ENCODE assay signal across 9 cellular contexts in the genomic region with DNA sequence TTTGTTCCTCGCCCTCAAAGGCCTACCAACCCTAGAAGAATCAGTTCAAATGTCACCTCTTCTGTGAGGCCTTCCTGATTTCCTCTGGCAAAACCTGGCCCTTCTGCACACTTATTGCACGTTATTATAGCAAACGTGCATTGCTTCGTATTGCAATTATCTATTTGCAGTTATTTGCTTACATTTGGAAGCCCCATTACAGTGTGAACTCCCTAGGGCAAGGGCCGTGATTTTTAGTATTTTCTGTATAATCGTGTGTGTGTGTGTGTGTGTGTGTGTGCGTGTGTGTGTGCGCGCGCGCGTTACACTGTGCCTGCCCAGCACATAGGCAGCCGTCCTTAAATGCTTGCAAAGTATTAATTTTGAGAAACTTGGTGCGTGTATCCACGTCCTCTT. TPM values are rescaled to one million over a fixed set of nuclear protein-coding genes. Genes with fewer than 3 reads are reported as not detected.
DNase-seq lines count a peak whose midpoint lies in the region; ATAC-seq and TF ChIP-seq lines count a peak whose summit lies in the region.
"Had no signal": no experiment of that assay in that cellular context is flagged by ENCODE, and none has a peak within 500 bp of the region (broad histone marks: within the 10 kb centered on the region; RNA-seq: fewer than 3 reads in every experiment).

No MANE protein-coding gene starts in this region.

- H3K27ac ChIP-seq in heart left ventricle (no peak overlapping the region), skeletal muscle tissue (ENCODE audit: low read depth, low read length) (no peak overlapping the region)

- H3K4me3 ChIP-seq in heart left ventricle (peak overlapping the region; percentile 62 to 88 (median 73)), skeletal muscle tissue (ENCODE audit: low read length in 3 of 3) (peak overlapping the region; percentile 76 to 82 (median 81))

- DNase-seq in heart left ventricle (no peak), DMS114 treated with DMSO at 0.1 percent for 48 hours (lab: John Stamatoyannopoulos, UW; ENCODE audit: unreplicated experiment) (no peak), LoVo (ENCODE audit: low spot score) (no peak)
- DNase-seq in activated CD4-positive, alpha-beta T cell treated with anti-CD3 and anti-CD28 coated beads for 48 hours, result no peak

- TF ChIP-seq CTCF in heart left ventricle (IDR thresholded peaks at IDR 0.05), result no peak

- H3K27me3 ChIP-seq in heart left ventricle, result peaks cover 0 to 14% (median 4%) of the 10 kb centered on the region in 9 donors
- peaks cover 2 to 4% (median 3%) of the 10 kb centered on the region in 3 donors for H3K27me3 ChIP-seq in skeletal muscle tissue (ENCODE audit: control insufficient read depth in 3 of 3, insufficient read depth in 3 of 3, low read length in 3 of 3)

- WGBS in heart left ventricle, 4 donors, result 12 to 17% (median 14%) methylated on average over 15 of the region's 15 CpGs

- no peak for TF ChIP-seq POLR2A in heart left ventricle (IDR thresholded peaks at IDR 0.05)

- ATAC-seq in GM18519 (IDR thresholded peaks at IDR 0.05; ENCODE audit: low FRiP score, unreplicated experiment), result peak; percentile 7
- ATAC-seq in HG02610 (IDR thresholded peaks at IDR 0.05; ENCODE audit: unreplicated experiment), result peak; percentile 14
- peak; percentile 46 for ATAC-seq in SK-N-SH treated with all-trans-retinoic acid at 6 μM for 48 hours
- ATAC-seq in heart left ventricle, result peak in 3 of 4 donors; percentile 1 to 6 (median 2)

- peak overlapping the region; percentile 52 to 78 (median 67) for H3K9ac ChIP-seq in skeletal muscle tissue (ENCODE audit: low read depth in 1 of 3, low read length in 3 of 3)

- H3K36me3 ChIP-seq in heart left ventricle, result peaks cover 0 to 5% (median 0%) of the 10 kb centered on the region in 9 donors
- H3K36me3 ChIP-seq in skeletal muscle tissue (ENCODE audit: control insufficient read depth in 3 of 3, insufficient read depth in 3 of 3, low read length in 3 of 3), result peaks cover 0 to 6% (median 5%) of the 10 kb centered on the region in 3 donors

- intact Hi-C loops in heart left ventricle (cut with DNase I), result no loop called here

- H3K9me3 ChIP-seq in heart left ventricle (no peaks in the 10 kb centered on the region), skeletal muscle tissue (ENCODE audit: control insufficient read depth in 3 of 3, low read length in 3 of 3) (no peaks in the 10 kb centered on the region)

- H3K4me1 ChIP-seq in heart left ventricle (peaks cover 0 to 13% (median 7%) of the 10 kb centered on the region in 12 donors), skeletal muscle tissue (ENCODE audit: control insufficient read depth in 3 of 3, insufficient read depth in 3 of 3, low read length in 3 of 3) (peaks cover 9 to 12% (median 10%) of the 10 kb centered on the region in 3 donors)

TF ChIP-seq in SK-N-SH treated with all-trans-retinoic acid at 6 μM for 48 hours, 23 proteins besides CTCF, POLR2A, EP300 and RAD21:
- TF ChIP-seq PPARA (CRISPR knock-in tag; IDR thresholded peaks at IDR 0.05; ENCODE audit: borderline replicate concordance) (no peak), OSR1 (CRISPR knock-in tag; IDR thresholded peaks at IDR 0.05) (no peak), ZNF565 (CRISPR knock-in tag; conservative IDR thresholded peaks at IDR 0.05; ENCODE audit: low read depth) (no peak)
- TF ChIP-seq, protein P1, sequence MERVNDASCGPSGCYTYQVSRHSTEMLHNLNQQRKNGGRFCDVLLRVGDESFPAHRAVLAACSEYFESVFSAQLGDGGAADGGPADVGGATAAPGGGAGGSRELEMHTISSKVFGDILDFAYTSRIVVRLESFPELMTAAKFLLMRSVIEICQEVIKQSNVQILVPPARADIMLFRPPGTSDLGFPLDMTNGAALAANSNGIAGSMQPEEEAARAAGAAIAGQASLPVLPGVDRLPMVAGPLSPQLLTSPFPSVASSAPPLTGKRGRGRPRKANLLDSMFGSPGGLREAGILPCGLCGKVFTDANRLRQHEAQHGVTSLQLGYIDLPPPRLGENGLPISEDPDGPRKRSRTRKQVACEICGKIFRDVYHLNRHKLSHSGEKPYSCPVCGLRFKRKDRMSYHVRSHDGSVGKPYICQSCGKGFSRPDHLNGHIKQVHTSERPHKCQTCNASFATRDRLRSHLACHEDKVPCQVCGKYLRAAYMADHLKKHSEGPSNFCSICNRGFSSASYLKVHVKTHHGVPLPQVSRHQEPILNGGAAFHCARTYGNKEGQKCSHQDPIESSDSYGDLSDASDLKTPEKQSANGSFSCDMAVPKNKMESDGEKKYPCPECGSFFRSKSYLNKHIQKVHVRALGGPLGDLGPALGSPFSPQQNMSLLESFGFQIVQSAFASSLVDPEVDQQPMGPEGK (CRISPR knock-in tag; IDR thresholded peaks at IDR 0.05; ENCODE audit: borderline replicate concordance), result no peak

RNA-seq across cellular contexts. Expression of a gene that starts 0.5 kb away (rescaled TPM):
- 1 to 10 TPM; 2.2 to 4.9 (median 3.5) TPM for total RNA-seq in heart left ventricle
- polyA plus RNA-seq in heart left ventricle, result 1 to 10 TPM in 1 of 2 donors, under 1 TPM in 1; 0.95 to 2.8 TPM
- total RNA-seq in skeletal muscle tissue, result 1.6 TPM

RNA-seq across cellular contexts. Expression of a gene that starts 5.5 kb away (rescaled TPM):
- total RNA-seq in heart left ventricle (under 1 TPM in 3 of 9 donors, not detected in 6; 0.21 to 0.88 (median 0.79) TPM), skeletal muscle tissue (not detected)
- under 1 TPM; 0.07 to 0.08 TPM for polyA plus RNA-seq in heart left ventricle
- total RNA-seq: temporal lobe had no signal
